In the genomic region with DNA sequence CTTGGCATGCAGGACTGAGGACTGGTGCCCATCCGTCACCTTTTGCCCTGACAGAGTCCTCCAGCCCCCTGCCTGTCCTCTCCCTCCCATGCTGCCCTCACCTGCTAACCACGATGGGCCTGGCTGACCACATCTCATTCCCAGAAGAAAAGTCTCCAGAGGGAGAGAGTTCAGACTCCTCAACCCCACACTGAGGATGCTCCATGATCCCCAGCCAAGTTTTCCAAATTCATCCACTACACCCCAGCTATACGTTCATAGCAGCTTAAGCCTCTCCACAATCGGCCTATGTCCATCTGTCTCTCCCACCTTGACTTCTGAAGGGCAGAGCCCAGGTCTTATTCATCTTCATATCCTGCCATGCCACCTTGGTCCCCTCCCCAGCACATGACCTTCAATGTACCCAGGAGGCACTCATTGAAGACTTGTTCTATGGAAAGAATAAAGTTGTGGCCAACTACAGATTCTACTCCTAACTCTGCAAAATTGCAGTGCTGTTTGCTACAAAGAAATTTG, we compare ENCODE assay signal across 20 cellular contexts.
A peak's percentile ranks its signal among the peaks of the same experiment; 100 is the strongest.
DNase-seq lines count a peak whose midpoint lies in the region; ATAC-seq and TF ChIP-seq lines count a peak whose summit lies in the region.
"Had no signal": no experiment of that assay in that cellular context is flagged by ENCODE, and none has a peak within 500 bp of the region (broad histone marks: within the 10 kb centered on the region; RNA-seq: fewer than 3 reads in every experiment).

No MANE protein-coding gene starts in this region.

- peaks cover 10% of the 10 kb centered on the region for H3K9me3 Mint-ChIP-seq in activated CD4-positive, alpha-beta T cell treated with anti-CD3 and anti-CD28 coated beads for 36 hours (ENCODE audit: low read depth)
- H3K9me3 Mint-ChIP-seq in stimulated activated naive CD8-positive, alpha-beta T cell treated with anti-CD3 and anti-CD28 coated beads, Interleukin-15, Interleukin-2, amounts not matched to agents 100 ng/mL and 50 ng/mL, for 24 hours: peaks cover 10% of the 10 kb centered on the region
- peaks cover 12% of the 10 kb centered on the region for H3K9me3 Mint-ChIP-seq in neural progenitor cell

- no peak for DNase-seq in activated CD4-positive, alpha-beta T cell treated with anti-CD3 and anti-CD28 coated beads for 36 hours
- no peak for DNase-seq in activated CD4-positive, alpha-beta T cell treated with anti-CD3 and anti-CD28 coated beads for 48 hours
- DNase-seq in stimulated activated naive CD8-positive, alpha-beta T cell treated with anti-CD3 and anti-CD28 coated beads, Interleukin-15, Interleukin-2, amounts not matched to agents 100 U/mL and 50 U/mL, for 24 hours: no peak
- DNase-seq in neural progenitor cell (ENCODE audit: low spot score) (no peak), aorta (no peak), NCI-H2107 (lab: John Stamatoyannopoulos, UW) (no peak), OCI-M2 (lab: John Stamatoyannopoulos, UW; ENCODE audit: unreplicated experiment) (no peak)
- DNase-seq: 8988T, Calu3, GDM1, GOT3, KBM-7, NCI-H1092, NCI-H1436, NCI-H2227 treated with DMSO at 0.1 percent for 48 hours, Right ventricle myocardium superior had no signal

- H3K4me3 ChIP-seq in neural progenitor cell (no peak overlapping the region), aorta (ENCODE audit: low read length in 2 of 2) (no peak overlapping the region)
- H3K4me3 ChIP-seq: BLaER1 treated with 17β-estradiol and CSF1 and Interleukin-3, amounts not matched to agents 10 nM and 100 nM had no signal

- H3K9me3 ChIP-seq in neural progenitor cell (ENCODE audit: low read depth): no peaks in the 10 kb centered on the region
- H3K9me3 ChIP-seq in aorta (ENCODE audit: control insufficient read depth, low read length): no peaks in the 10 kb centered on the region

- H3F3A ChIP-seq in neural progenitor cell (ENCODE audit: low read depth): no peaks in the 10 kb centered on the region

- H3K27ac ChIP-seq in neural progenitor cell: no peak overlapping the region
- H3K27ac ChIP-seq in aorta (ENCODE audit: low read depth in 1 of 2, low read length in 2 of 2): no peak overlapping the region
- H3K27ac ChIP-seq: BLaER1 treated with 17β-estradiol and CSF1 and Interleukin-3, amounts not matched to agents 10 nM and 100 nM had no signal

- H3K4me1 ChIP-seq in neural progenitor cell: no peaks in the 10 kb centered on the region
- no peaks in the 10 kb centered on the region for H3K4me1 ChIP-seq in aorta (ENCODE audit: control insufficient read depth in 1 of 2, insufficient read depth in 2 of 2, low read length in 2 of 2)

- no peak overlapping the region for H2AFZ ChIP-seq in neural progenitor cell (replicated peaks)

- no peak for ATAC-seq in activated CD4-positive, alpha-beta T cell treated with anti-CD3 and anti-CD28 coated beads for 36 hours
- no peak for ATAC-seq in stimulated activated naive CD8-positive, alpha-beta T cell treated with anti-CD3 and anti-CD28 coated beads, Interleukin-15, Interleukin-2, amounts not matched to agents 100 U/mL and 50 U/mL, for 24 hours
- ATAC-seq in aorta (ENCODE audit: low FRiP score): peak; percentile 14
- ATAC-seq: CD8-positive, alpha-beta T cell; HCT116 had no signal

- intact Hi-C loops in activated CD4-positive, alpha-beta T cell treated with anti-CD3 and anti-CD28 coated beads for 36 hours (cut with DNase I, micrococcal nuclease): no loop called here
- intact Hi-C loops in aorta (cut with DNase I): no loop called here

- H3K9ac ChIP-seq in neural progenitor cell: no peak overlapping the region
- H3K9ac ChIP-seq: BLaER1 treated with 17β-estradiol and CSF1 and Interleukin-3, amounts not matched to agents 10 nM and 100 nM had no signal

- no peak for TF ChIP-seq CTCF in neural progenitor cell (IDR thresholded peaks at IDR 0.05)

- no peaks in the 10 kb centered on the region for H3K4me1 Mint-ChIP-seq in activated CD4-positive, alpha-beta T cell treated with anti-CD3 and anti-CD28 coated beads for 36 hours
- no peaks in the 10 kb centered on the region for H3K4me1 Mint-ChIP-seq in stimulated activated naive CD8-positive, alpha-beta T cell treated with anti-CD3 and anti-CD28 coated beads, Interleukin-15, Interleukin-2, amounts not matched to agents 100 ng/mL and 50 ng/mL, for 24 hours (ENCODE audit: low read depth)
- H3K4me1 Mint-ChIP-seq in neural progenitor cell: peaks cover 32% of the 10 kb centered on the region

- POLR2A ChIA-PET in activated CD4-positive, alpha-beta T cell treated with anti-CD3 and anti-CD28 coated beads for 36 hours (lab: Charles Lee): no interaction called here

- peak overlapping the region; percentile 31 for H3K27ac Mint-ChIP-seq in activated CD4-positive, alpha-beta T cell treated with anti-CD3 and anti-CD28 coated beads for 36 hours
- peak overlapping the region; percentile 19 for H3K27ac Mint-ChIP-seq in stimulated activated naive CD8-positive, alpha-beta T cell treated with anti-CD3 and anti-CD28 coated beads, Interleukin-15, Interleukin-2, amounts not matched to agents 100 ng/mL and 50 ng/mL, for 24 hours
- H3K27ac Mint-ChIP-seq in neural progenitor cell: peak overlapping the region; percentile 20
- H3K27ac Mint-ChIP-seq: CD8-positive, alpha-beta T cell had no signal

- no peak overlapping the region for H3K4me2 ChIP-seq in neural progenitor cell

- H3K36me3 Mint-ChIP-seq in activated CD4-positive, alpha-beta T cell treated with anti-CD3 and anti-CD28 coated beads for 36 hours (ENCODE audit: low read depth): no peaks in the 10 kb centered on the region
- H3K36me3 Mint-ChIP-seq in stimulated activated naive CD8-positive, alpha-beta T cell treated with anti-CD3 and anti-CD28 coated beads, Interleukin-15, Interleukin-2, amounts not matched to agents 100 ng/mL and 50 ng/mL, for 24 hours (ENCODE audit: low read depth): no peaks in the 10 kb centered on the region
- peaks cover 4% of the 10 kb centered on the region for H3K36me3 Mint-ChIP-seq in neural progenitor cell
- H3K36me3 Mint-ChIP-seq: CD8-positive, alpha-beta T cell had no signal

- no peaks in the 10 kb centered on the region for H3K79me2 ChIP-seq in neural progenitor cell (ENCODE audit: low read depth)

- H4K20me1 ChIP-seq in neural progenitor cell (ENCODE audit: low read depth): no peaks in the 10 kb centered on the region
- H4K20me1 ChIP-seq: BLaER1 treated with 17β-estradiol and CSF1 and Interleukin-3, amounts not matched to agents 10 nM and 100 nM had no signal

- WGBS in aorta, 2 donors: 88 to 90% methylated on average over 4 of the region's 4 CpGs

- no peaks in the 10 kb centered on the region for H3K36me3 ChIP-seq in neural progenitor cell
- H3K36me3 ChIP-seq in aorta (ENCODE audit: control insufficient read depth in 1 of 2, insufficient read depth in 2 of 2, low read length in 1 of 2): no peaks in the 10 kb centered on the region
- H3K36me3 ChIP-seq: BLaER1 treated with 17β-estradiol and CSF1 and Interleukin-3, amounts not matched to agents 10 nM and 100 nM had no signal

- H3K27me3 ChIP-seq in neural progenitor cell (no peaks in the 10 kb centered on the region), aorta (ENCODE audit: control insufficient read depth in 1 of 2, insufficient read depth in 2 of 2, low read length in 1 of 2) (no peaks in the 10 kb centered on the region)
- H3K27me3 ChIP-seq: BLaER1 treated with 17β-estradiol and CSF1 and Interleukin-3, amounts not matched to agents 10 nM and 100 nM had no signal

- H3K4me3 Mint-ChIP-seq in activated CD4-positive, alpha-beta T cell treated with anti-CD3 and anti-CD28 coated beads for 36 hours: no peak overlapping the region
- no peak overlapping the region for H3K4me3 Mint-ChIP-seq in stimulated activated naive CD8-positive, alpha-beta T cell treated with anti-CD3 and anti-CD28 coated beads, Interleukin-15, Interleukin-2, amounts not matched to agents 100 ng/mL and 50 ng/mL, for 24 hours
- no peak overlapping the region for H3K4me3 Mint-ChIP-seq in neural progenitor cell
- H3K4me3 Mint-ChIP-seq: CD8-positive, alpha-beta T cell had no signal

- CTCF ChIA-PET in activated CD4-positive, alpha-beta T cell treated with anti-CD3 and anti-CD28 coated beads for 36 hours (lab: Charles Lee): no interaction called here

- H3K27me3 Mint-ChIP-seq in activated CD4-positive, alpha-beta T cell treated with anti-CD3 and anti-CD28 coated beads for 36 hours: no peaks in the 10 kb centered on the region
- H3K27me3 Mint-ChIP-seq in stimulated activated naive CD8-positive, alpha-beta T cell treated with anti-CD3 and anti-CD28 coated beads, Interleukin-15, Interleukin-2, amounts not matched to agents 100 ng/mL and 50 ng/mL, for 24 hours: no peaks in the 10 kb centered on the region
- H3K27me3 Mint-ChIP-seq in neural progenitor cell (ENCODE audit: insufficient read depth, low read depth): peaks cover 5% of the 10 kb centered on the region
